Comparison of ENCODE assay signal across 8 cellular contexts in genomic region chr18:72762505-72763122, GRCh38.
DNase-seq lines count a peak whose midpoint lies in the region; ATAC-seq and TF ChIP-seq lines count a peak whose summit lies in the region.

No MANE protein-coding gene starts in this region.

- peak; percentile 93 for TF ChIP-seq CTCF in chondrocyte (IDR thresholded peaks at IDR 0.05)

- no peak overlapping the region for H3K27ac Mint-ChIP-seq in chondrocyte (ENCODE audit: unreplicated experiment)
- no peak overlapping the region for H3K27ac Mint-ChIP-seq in activated T-helper 17 cell treated with anti-CD3 and anti-CD28 coated beads, Interleukin-2, amount 50 U/mL, for 72 hours

- DNase-seq in DMS153 treated with DMSO at 0.1 percent for 48 hours (lab: John Stamatoyannopoulos, UW; ENCODE audit: unreplicated experiment) (peak; percentile 48), HS-5 (ENCODE audit: low read depth) (peak; percentile 33), NCI-H82 treated with DMSO at 0.1 percent for 48 hours (lab: John Stamatoyannopoulos, UW; ENCODE audit: unreplicated experiment) (peak; percentile 14), chondrocyte (ENCODE audit: low spot score) (no peak), lung microvascular endothelial cell (ENCODE audit: low read depth in 2 of 2) (peak; percentile 60 to 70)
- no peak for DNase-seq in activated CD4-positive, CD25-positive, alpha-beta regulatory T cell treated with anti-CD3 and anti-CD28 coated beads, Interleukin-2, amount 50 U/mL, for 72 hours

- peaks cover 27% of the 10 kb centered on the region for H3K27me3 Mint-ChIP-seq in chondrocyte (ENCODE audit: low read depth)
- H3K27me3 Mint-ChIP-seq in activated T-helper 17 cell treated with anti-CD3 and anti-CD28 coated beads, Interleukin-2, amount 50 U/mL, for 72 hours = no peaks in the 10 kb centered on the region

- no peak overlapping the region for H3K4me3 Mint-ChIP-seq in chondrocyte (ENCODE audit: unreplicated experiment)
- no peak overlapping the region for H3K4me3 Mint-ChIP-seq in activated T-helper 17 cell treated with anti-CD3 and anti-CD28 coated beads, Interleukin-2, amount 50 U/mL, for 72 hours

- peak; percentile 88 for ATAC-seq in GM19467 (IDR thresholded peaks at IDR 0.05; ENCODE audit: unreplicated experiment)
- no peak for ATAC-seq in activated T-helper 17 cell treated with anti-CD3 and anti-CD28 coated beads, Interleukin-2, amount 50 U/mL, for 72 hours (replicated peaks)

- H3K9me3 Mint-ChIP-seq in chondrocyte (ENCODE audit: low read depth) = no peaks in the 10 kb centered on the region
- no peaks in the 10 kb centered on the region for H3K9me3 Mint-ChIP-seq in activated T-helper 17 cell treated with anti-CD3 and anti-CD28 coated beads, Interleukin-2, amount 50 U/mL, for 72 hours

- no peaks in the 10 kb centered on the region for H3K36me3 Mint-ChIP-seq in chondrocyte (ENCODE audit: low read depth)
- H3K36me3 Mint-ChIP-seq in activated T-helper 17 cell treated with anti-CD3 and anti-CD28 coated beads, Interleukin-2, amount 50 U/mL, for 72 hours (ENCODE audit: low read depth) = no peaks in the 10 kb centered on the region

- H3K4me1 Mint-ChIP-seq in chondrocyte (ENCODE audit: low read depth) = no peaks in the 10 kb centered on the region
- no peaks in the 10 kb centered on the region for H3K4me1 Mint-ChIP-seq in activated T-helper 17 cell treated with anti-CD3 and anti-CD28 coated beads, Interleukin-2, amount 50 U/mL, for 72 hours

Comparison
In these comparisons a context has a peak if more than half of its experiments do, and no peak if none do; other contexts are left out.
1. DNase-seq: peak in DMS153 treated with DMSO at 0.1 percent for 48 hours (single experiment), HS-5 (single experiment), NCI-H82 treated with DMSO at 0.1 percent for 48 hours (single experiment) and lung microvascular endothelial cell (2 of 2); none in chondrocyte (single experiment) and activated CD4-positive, CD25-positive, alpha-beta regulatory T cell treated with anti-CD3 and anti-CD28 coated beads, Interleukin-2, amount 50 U/mL, for 72 hours (single experiment).